Comparison of ENCODE assay signal across 9 cellular contexts in the genomic region with DNA sequence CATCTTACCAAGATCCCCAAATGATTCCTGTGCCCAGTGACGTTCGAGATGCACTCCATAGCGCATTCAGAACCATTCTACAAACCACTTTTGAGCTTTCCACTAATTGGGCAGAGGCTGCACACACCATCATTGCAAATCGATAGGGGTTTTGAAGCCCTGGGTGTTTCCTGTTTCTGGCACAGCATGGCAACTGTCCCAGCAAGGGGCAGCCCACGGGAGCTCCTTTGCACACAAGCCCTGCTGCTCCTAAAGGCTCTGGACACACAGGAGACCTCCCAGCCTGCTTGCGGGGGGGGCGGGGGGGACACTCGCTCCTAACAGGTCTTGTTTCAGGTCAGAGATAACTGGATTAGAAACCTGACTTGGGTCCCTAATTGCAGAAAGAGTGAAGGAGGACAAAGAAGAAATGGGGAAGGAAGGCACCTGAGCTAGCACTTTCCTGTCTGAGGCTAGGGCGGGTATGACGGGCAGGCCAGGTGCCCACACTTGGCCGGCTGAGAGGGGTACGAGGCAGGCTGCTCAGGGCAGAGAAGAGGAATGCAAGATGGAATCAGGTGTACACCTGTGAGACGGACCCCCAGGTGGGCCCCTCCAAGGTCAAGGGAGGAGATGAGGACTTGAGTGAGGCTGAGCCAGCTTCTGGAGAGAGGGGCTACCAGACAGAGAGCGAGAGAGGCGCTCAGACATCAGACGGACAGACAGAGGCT. TPM values are rescaled to one million over a fixed set of nuclear protein-coding genes. Genes with fewer than 3 reads are reported as not detected.
DNase-seq lines count a peak whose midpoint lies in the region; TF ChIP-seq lines count a peak whose summit lies in the region.
"Had no signal": no experiment of that assay in that cellular context is flagged by ENCODE, and none has a peak within 500 bp of the region (broad histone marks: within the 10 kb centered on the region; RNA-seq: fewer than 3 reads in every experiment).

No MANE protein-coding gene starts in this region.

- H3K36me3 ChIP-seq in kidney epithelial cell (ENCODE audit: control insufficient read depth, insufficient read depth, low read length) = no peaks in the 10 kb centered on the region

- H3K4me3 Mint-ChIP-seq in activated CD4-positive, alpha-beta memory T cell treated with anti-CD3 and anti-CD28 coated beads, Interleukin-2, amount 10 ng/mL, durations not matched to agents 7 days and 5 days = peak overlapping the region; percentile 81

- POLR2A ChIA-PET in activated CD4-positive, alpha-beta memory T cell treated with anti-CD3 and anti-CD28 coated beads, Interleukin-2, amount 10 ng/mL, durations not matched to agents 7 days and 5 days (lab: Charles Lee) = no interaction called here

- H3K27ac Mint-ChIP-seq in activated CD4-positive, alpha-beta memory T cell treated with anti-CD3 and anti-CD28 coated beads, Interleukin-2, amount 10 ng/mL, durations not matched to agents 7 days and 5 days = no peak overlapping the region

- CTCF ChIA-PET in activated CD4-positive, alpha-beta memory T cell treated with anti-CD3 and anti-CD28 coated beads, Interleukin-2, amount 10 ng/mL, durations not matched to agents 7 days and 5 days (lab: Charles Lee) = no interaction called here

- DNase-seq in DMS53 (lab: John Stamatoyannopoulos, UW) (peak; percentile 60), DMS53 treated with DMSO at 0.1 percent for 48 hours (lab: John Stamatoyannopoulos, UW; ENCODE audit: unreplicated experiment) (no peak), kidney epithelial cell (ENCODE audit: low read depth) (no peak), DMS153 treated with DMSO at 0.1 percent for 48 hours (lab: John Stamatoyannopoulos, UW; ENCODE audit: unreplicated experiment) (no peak), GF-D8 (lab: John Stamatoyannopoulos, UW) (no peak)
- no peak for DNase-seq in activated CD4-positive, alpha-beta memory T cell treated with anti-CD3 and anti-CD28 coated beads, Interleukin-2, amount 10 ng/mL, durations not matched to agents 7 days and 5 days
- DNase-seq in activated CD4-positive, CD25-positive, alpha-beta regulatory T cell (lab: John Stamatoyannopoulos, UW) = no peak

- peaks cover 15% of the 10 kb centered on the region for H3K27me3 ChIP-seq in kidney epithelial cell (ENCODE audit: control insufficient read depth, insufficient read depth, low read length)

- no peak for TF ChIP-seq CTCF in kidney epithelial cell (IDR thresholded peaks at IDR 0.05; ENCODE audit: insufficient read depth, low read length, poor library complexity, severe bottlenecking)

- H3K9me3 Mint-ChIP-seq in activated CD4-positive, alpha-beta memory T cell treated with anti-CD3 and anti-CD28 coated beads, Interleukin-2, amount 10 ng/mL, durations not matched to agents 7 days and 5 days = no peaks in the 10 kb centered on the region

- peak overlapping the region; percentile 49 for H3K4me3 ChIP-seq in kidney epithelial cell (ENCODE audit: low read depth, low read length)
- H3K4me3 ChIP-seq in skin epidermis = peak overlapping the region; percentile 41 to 60 (median 48)

- peaks cover 13% of the 10 kb centered on the region for H3K4me1 Mint-ChIP-seq in activated CD4-positive, alpha-beta memory T cell treated with anti-CD3 and anti-CD28 coated beads, Interleukin-2, amount 10 ng/mL, durations not matched to agents 7 days and 5 days

- H3K27ac ChIP-seq in skin epidermis = peak overlapping the region in 7 of 21 experiments; percentile 9 to 73 (median 63)
- H3K27ac ChIP-seq: 22Rv1 had no signal

- no peaks in the 10 kb centered on the region for H3K36me3 Mint-ChIP-seq in activated CD4-positive, alpha-beta memory T cell treated with anti-CD3 and anti-CD28 coated beads, Interleukin-2, amount 10 ng/mL, durations not matched to agents 7 days and 5 days (ENCODE audit: low read depth)

- peaks cover 34% of the 10 kb centered on the region for H3K27me3 Mint-ChIP-seq in activated CD4-positive, alpha-beta memory T cell treated with anti-CD3 and anti-CD28 coated beads, Interleukin-2, amount 10 ng/mL, durations not matched to agents 7 days and 5 days

RNA-seq across cellular contexts. Expression of gene FBP1, which starts 0.8 kb away (rescaled TPM):
- total RNA-seq in activated CD4-positive, alpha-beta memory T cell treated with anti-CD3 and anti-CD28 coated beads, Interleukin-2, amount 10 ng/mL, durations not matched to agents 7 days and 5 days = under 1 TPM; 0.40 to 0.65 TPM
- 2.5 and 5.6 TPM in 2 replicates for total RNA-seq in kidney epithelial cell

RNA-seq across cellular contexts. Expression of gene FBP2, which starts 44.9 kb away (rescaled TPM):
- not detected for total RNA-seq in activated CD4-positive, alpha-beta memory T cell treated with anti-CD3 and anti-CD28 coated beads, Interleukin-2, amount 10 ng/mL, durations not matched to agents 7 days and 5 days
- total RNA-seq in kidney epithelial cell = not detected in 2 replicates
